Comparison of ENCODE assay signal across 2 cellular contexts in the genomic region with DNA sequence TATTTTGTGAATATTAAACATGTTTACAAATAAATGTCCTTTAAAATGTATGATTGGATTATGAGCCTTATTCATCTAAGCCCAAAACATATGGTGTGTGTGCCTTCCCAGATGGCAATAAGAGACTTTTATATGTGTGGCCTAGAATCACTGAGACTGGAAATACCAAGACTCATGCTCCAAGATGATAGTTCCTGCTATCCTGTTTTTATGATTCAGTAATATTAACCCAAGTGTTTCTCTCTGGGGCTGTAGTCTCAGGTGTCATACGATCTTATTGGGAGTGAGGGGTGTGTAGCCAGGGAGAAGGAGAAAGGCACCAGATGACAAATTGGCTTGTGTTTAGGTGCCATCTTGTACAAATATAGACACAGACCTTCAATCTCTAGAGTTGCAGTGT.
TF ChIP-seq lines count a peak whose summit lies in the region.

No MANE protein-coding gene starts in this region.

TF ChIP-seq in IMR-90, 13 proteins besides CTCF, POLR2A, EP300 and RAD21:
- TF ChIP-seq RCOR1 (IDR thresholded peaks at IDR 0.05; ENCODE audit: insufficient replicate concordance, low read length) (no peak), MXI1 (IDR thresholded peaks at IDR 0.05; ENCODE audit: borderline replicate concordance, low read depth, low read length) (no peak), NFE2L2 (IDR thresholded peaks at IDR 0.05; ENCODE audit: low read depth, low read length) (no peak), BHLHE40 (IDR thresholded peaks at IDR 0.05; ENCODE audit: low read depth, low read length) (no peak), CHD1 (IDR thresholded peaks at IDR 0.05; ENCODE audit: low read depth, low read length) (no peak), MAZ (IDR thresholded peaks at IDR 0.05; ENCODE audit: borderline replicate concordance, low read depth, low read length) (no peak), CEBPB (IDR thresholded peaks at IDR 0.05; ENCODE audit: low read depth, low read length) (no peak), USF2 (IDR thresholded peaks at IDR 0.05; ENCODE audit: low read depth, low read length) (no peak), FOS (IDR thresholded peaks at IDR 0.05; ENCODE audit: low read depth, low read length) (no peak), MAFK (IDR thresholded peaks at IDR 0.05; ENCODE audit: low read depth, low read length) (no peak), RFX5 (IDR thresholded peaks at IDR 0.05; ENCODE audit: low read depth, low read length) (no peak), SMC3 (IDR thresholded peaks at IDR 0.05; ENCODE audit: low read depth, low read length) (no peak)
- TF ChIP-seq, protein P1, sequence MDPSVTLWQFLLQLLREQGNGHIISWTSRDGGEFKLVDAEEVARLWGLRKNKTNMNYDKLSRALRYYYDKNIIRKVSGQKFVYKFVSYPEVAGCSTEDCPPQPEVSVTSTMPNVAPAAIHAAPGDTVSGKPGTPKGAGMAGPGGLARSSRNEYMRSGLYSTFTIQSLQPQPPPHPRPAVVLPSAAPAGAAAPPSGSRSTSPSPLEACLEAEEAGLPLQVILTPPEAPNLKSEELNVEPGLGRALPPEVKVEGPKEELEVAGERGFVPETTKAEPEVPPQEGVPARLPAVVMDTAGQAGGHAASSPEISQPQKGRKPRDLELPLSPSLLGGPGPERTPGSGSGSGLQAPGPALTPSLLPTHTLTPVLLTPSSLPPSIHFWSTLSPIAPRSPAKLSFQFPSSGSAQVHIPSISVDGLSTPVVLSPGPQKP (IDR thresholded peaks at IDR 0.05; ENCODE audit: borderline replicate concordance, low read depth, low read length) = no peak

TF ChIP-seq in GM12878, 131 proteins besides CTCF, POLR2A, EP300 and RAD21:
- TF ChIP-seq ZBED1 (IDR thresholded peaks at IDR 0.05; ENCODE audit: borderline replicate concordance) (no peak), BHLHE40 (IDR thresholded peaks at IDR 0.05; ENCODE audit: borderline replicate concordance in 1 of 2, low read depth in 2 of 2, low read length in 1 of 2) (no peak), GABPA (IDR thresholded peaks at IDR 0.05; ENCODE audit: low read depth) (no peak), BMI1 (IDR thresholded peaks at IDR 0.05; ENCODE audit: borderline replicate concordance) (no peak), GATAD2B (conservative IDR thresholded peaks at IDR 0.05; ENCODE audit: low read depth) (no peak), TCF7 (IDR thresholded peaks at IDR 0.05; ENCODE audit: borderline replicate concordance) (no peak), SMC3 (IDR thresholded peaks at IDR 0.05; ENCODE audit: borderline replicate concordance, low read length) (no peak), PKNOX1 (IDR thresholded peaks at IDR 0.05) (no peak), YY1 (IDR thresholded peaks at IDR 0.05; ENCODE audit: low read depth, low read length) (no peak), BACH1 (IDR thresholded peaks at IDR 0.05; ENCODE audit: borderline replicate concordance) (no peak), SMAD5 (IDR thresholded peaks at IDR 0.05; ENCODE audit: low read depth) (no peak), STAT1 (conservative IDR thresholded peaks at IDR 0.05) (no peak), NRF1 (conservative IDR thresholded peaks at IDR 0.05; ENCODE audit: low read depth, low read length) (no peak), PAX5 (IDR thresholded peaks at IDR 0.05; ENCODE audit: borderline replicate concordance, low read depth, low read length) (no peak), MLLT1 (IDR thresholded peaks at IDR 0.05) (no peak), HDAC2 (IDR thresholded peaks at IDR 0.05) (no peak), ETV6 (conservative IDR thresholded peaks at IDR 0.05 in 1 of 2, IDR thresholded peaks at IDR 0.05 in 1 of 2; ENCODE audit: borderline replicate concordance in 1 of 2, low read depth in 1 of 2) (no peak), SIN3A (IDR thresholded peaks at IDR 0.05; ENCODE audit: low read depth, low read length) (no peak), E2F4 (IDR thresholded peaks at IDR 0.05; ENCODE audit: low read depth, low read length) (no peak)
- TF ChIP-seq, protein P2, sequence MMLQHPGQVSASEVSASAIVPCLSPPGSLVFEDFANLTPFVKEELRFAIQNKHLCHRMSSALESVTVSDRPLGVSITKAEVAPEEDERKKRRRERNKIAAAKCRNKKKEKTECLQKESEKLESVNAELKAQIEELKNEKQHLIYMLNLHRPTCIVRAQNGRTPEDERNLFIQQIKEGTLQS (IDR thresholded peaks at IDR 0.05; ENCODE audit: borderline replicate concordance, extremely low read depth, low read depth, low read length) = no peak
